ENCODE assay signal across 1 cellular context in the genomic region with DNA sequence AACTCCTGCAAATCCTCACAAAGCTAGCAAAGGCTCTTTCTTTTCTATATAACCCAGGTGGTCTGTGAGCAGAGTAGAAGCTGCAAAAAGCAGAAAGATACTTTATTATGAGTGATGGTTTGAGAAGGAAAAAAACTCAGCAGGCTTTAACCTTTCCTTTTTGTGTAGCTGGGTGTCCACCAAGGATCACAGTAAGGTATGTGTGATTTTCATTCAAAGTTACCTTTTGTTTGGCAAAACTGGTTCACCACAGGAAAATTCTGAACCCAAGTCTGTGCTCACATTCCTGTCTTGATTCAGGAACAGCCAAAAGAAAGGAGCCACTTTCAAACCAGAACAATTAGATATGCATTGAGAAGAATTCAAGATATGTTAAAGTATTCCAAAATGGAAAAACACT.
TF ChIP-seq lines count a peak whose summit lies in the region.

No MANE protein-coding gene starts in this region.

TF ChIP-seq in GM23338, 12 proteins besides CTCF, POLR2A, EP300 and RAD21 (continued from another document):
- TF ChIP-seq, protein P1, sequence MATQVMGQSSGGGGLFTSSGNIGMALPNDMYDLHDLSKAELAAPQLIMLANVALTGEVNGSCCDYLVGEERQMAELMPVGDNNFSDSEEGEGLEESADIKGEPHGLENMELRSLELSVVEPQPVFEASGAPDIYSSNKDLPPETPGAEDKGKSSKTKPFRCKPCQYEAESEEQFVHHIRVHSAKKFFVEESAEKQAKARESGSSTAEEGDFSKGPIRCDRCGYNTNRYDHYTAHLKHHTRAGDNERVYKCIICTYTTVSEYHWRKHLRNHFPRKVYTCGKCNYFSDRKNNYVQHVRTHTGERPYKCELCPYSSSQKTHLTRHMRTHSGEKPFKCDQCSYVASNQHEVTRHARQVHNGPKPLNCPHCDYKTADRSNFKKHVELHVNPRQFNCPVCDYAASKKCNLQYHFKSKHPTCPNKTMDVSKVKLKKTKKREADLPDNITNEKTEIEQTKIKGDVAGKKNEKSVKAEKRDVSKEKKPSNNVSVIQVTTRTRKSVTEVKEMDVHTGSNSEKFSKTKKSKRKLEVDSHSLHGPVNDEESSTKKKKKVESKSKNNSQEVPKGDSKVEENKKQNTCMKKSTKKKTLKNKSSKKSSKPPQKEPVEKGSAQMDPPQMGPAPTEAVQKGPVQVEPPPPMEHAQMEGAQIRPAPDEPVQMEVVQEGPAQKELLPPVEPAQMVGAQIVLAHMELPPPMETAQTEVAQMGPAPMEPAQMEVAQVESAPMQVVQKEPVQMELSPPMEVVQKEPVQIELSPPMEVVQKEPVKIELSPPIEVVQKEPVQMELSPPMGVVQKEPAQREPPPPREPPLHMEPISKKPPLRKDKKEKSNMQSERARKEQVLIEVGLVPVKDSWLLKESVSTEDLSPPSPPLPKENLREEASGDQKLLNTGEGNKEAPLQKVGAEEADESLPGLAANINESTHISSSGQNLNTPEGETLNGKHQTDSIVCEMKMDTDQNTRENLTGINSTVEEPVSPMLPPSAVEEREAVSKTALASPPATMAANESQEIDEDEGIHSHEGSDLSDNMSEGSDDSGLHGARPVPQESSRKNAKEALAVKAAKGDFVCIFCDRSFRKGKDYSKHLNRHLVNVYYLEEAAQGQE (IDR thresholded peaks at IDR 0.05; ENCODE audit: unreplicated experiment): no peak
- TF ChIP-seq ZNF331 (CRISPR knock-in tag; IDR thresholded peaks at IDR 0.05; ENCODE audit: low read depth): no peak
- TF ChIP-seq EZH2phosphoT487 (IDR thresholded peaks at IDR 0.05; ENCODE audit: unreplicated experiment): no peak
- TF ChIP-seq, protein P2, sequence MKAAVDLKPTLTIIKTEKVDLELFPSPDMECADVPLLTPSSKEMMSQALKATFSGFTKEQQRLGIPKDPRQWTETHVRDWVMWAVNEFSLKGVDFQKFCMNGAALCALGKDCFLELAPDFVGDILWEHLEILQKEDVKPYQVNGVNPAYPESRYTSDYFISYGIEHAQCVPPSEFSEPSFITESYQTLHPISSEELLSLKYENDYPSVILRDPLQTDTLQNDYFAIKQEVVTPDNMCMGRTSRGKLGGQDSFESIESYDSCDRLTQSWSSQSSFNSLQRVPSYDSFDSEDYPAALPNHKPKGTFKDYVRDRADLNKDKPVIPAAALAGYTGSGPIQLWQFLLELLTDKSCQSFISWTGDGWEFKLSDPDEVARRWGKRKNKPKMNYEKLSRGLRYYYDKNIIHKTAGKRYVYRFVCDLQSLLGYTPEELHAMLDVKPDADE (IDR thresholded peaks at IDR 0.05): no peak
- TF ChIP-seq EZH2 (IDR thresholded peaks at IDR 0.05; ENCODE audit: low read depth, unreplicated experiment): no peak
